In genomic region chr15:64813075-64813474, GRCh38 we compare ENCODE assay signal across 11 cellular contexts. TPM values are rescaled to one million over a fixed set of nuclear protein-coding genes. Genes with fewer than 3 reads are reported as not detected.
DNase-seq lines count a peak whose midpoint lies in the region; ATAC-seq and TF ChIP-seq lines count a peak whose summit lies in the region.
"Had no signal": no experiment of that assay in that cellular context is flagged by ENCODE, and none has a peak within 500 bp of the region (broad histone marks: within the 10 kb centered on the region; RNA-seq: fewer than 3 reads in every experiment).

No MANE protein-coding gene starts in this region.

- no peaks in the 10 kb centered on the region for H3K27me3 ChIP-seq in Loucy (ENCODE audit: insufficient read depth, low read length, poor library complexity, severe bottlenecking)

- H3K27ac Mint-ChIP-seq in type B pancreatic cell: peak overlapping the region; percentile 3
- H3K27ac Mint-ChIP-seq: activated CD4-positive, alpha-beta T cell treated with anti-CD3 and anti-CD28 coated beads for 36 hours had no signal

- peaks cover 3% of the 10 kb centered on the region for H3K27me3 Mint-ChIP-seq in type B pancreatic cell

- no peak overlapping the region for H3K4me3 Mint-ChIP-seq in type B pancreatic cell
- H3K4me3 Mint-ChIP-seq: activated CD4-positive, alpha-beta T cell treated with anti-CD3 and anti-CD28 coated beads for 36 hours; neural crest cell had no signal

- H3K4me1 Mint-ChIP-seq in type B pancreatic cell (ENCODE audit: unreplicated experiment): peaks cover 35% of the 10 kb centered on the region
- H3K4me1 Mint-ChIP-seq: activated CD4-positive, alpha-beta T cell treated with anti-CD3 and anti-CD28 coated beads for 36 hours had no signal

- H3K9me3 ChIP-seq in Loucy (ENCODE audit: insufficient read depth, low read depth, low read length): no peaks in the 10 kb centered on the region

- H3K9ac ChIP-seq in Loucy (ENCODE audit: low read depth, low read length, poor library complexity, severe bottlenecking): no peak overlapping the region

- peaks cover 3% of the 10 kb centered on the region for H3K36me3 Mint-ChIP-seq in type B pancreatic cell

- no peaks in the 10 kb centered on the region; the same call in 1 of the 2 replicates for H3K36me3 ChIP-seq in Loucy (ENCODE audit: insufficient read depth, low read length)

- no peak overlapping the region for H2AFZ ChIP-seq in Loucy (ENCODE audit: low read length)

- peak overlapping the region; percentile 23 for H3K4me2 ChIP-seq in Loucy (ENCODE audit: low read depth, low read length, poor library complexity, severe bottlenecking)

- H3K4me1 ChIP-seq in Loucy (ENCODE audit: insufficient read depth, low read length, poor library complexity, severe bottlenecking): peaks cover 12% of the 10 kb centered on the region

- H3K4me3 ChIP-seq in Loucy (ENCODE audit: low read length, poor library complexity, severe bottlenecking) (no peak overlapping the region), choroid plexus epithelial cell (ENCODE audit: low read depth, low read length) (no peak overlapping the region)

- H3K79me2 ChIP-seq in Loucy (ENCODE audit: insufficient read depth, low read length): no peaks in the 10 kb centered on the region

- H3K9me3 Mint-ChIP-seq in type B pancreatic cell: no peaks in the 10 kb centered on the region
- H3K9me3 Mint-ChIP-seq: neural crest cell had no signal

- H4K20me1 ChIP-seq in Loucy (ENCODE audit: insufficient read depth, low read length, poor library complexity, severe bottlenecking): no peaks in the 10 kb centered on the region

- TF ChIP-seq CTCF in Loucy (conservative IDR thresholded peaks at IDR 0.05; ENCODE audit: low read length) (no peak), choroid plexus epithelial cell (conservative IDR thresholded peaks at IDR 0.05; ENCODE audit: low read depth, low read length) (no peak), type B pancreatic cell (conservative IDR thresholded peaks at IDR 0.05) (no peak)

- DNase-seq in SHP77 (lab: John Stamatoyannopoulos, UW): peak; percentile 64 to 69
- no peak for DNase-seq in SHP77 treated with DMSO at 0.1 percent for 48 hours (lab: John Stamatoyannopoulos, UW)
- DNase-seq in choroid plexus epithelial cell (ENCODE audit: low read depth): peak; percentile 51
- no peak for DNase-seq in type B pancreatic cell (ENCODE audit: extremely low spot score, unreplicated experiment)
- DNase-seq in NOMO-1 (lab: John Stamatoyannopoulos, UW; ENCODE audit: unreplicated experiment in 2 of 2): no peak
- no peak for DNase-seq in NCI-H1048 (lab: John Stamatoyannopoulos, UW)
- DNase-seq: activated CD4-positive, alpha-beta T cell treated with anti-CD3 and anti-CD28 coated beads for 36 hours; aorta had no signal

- H3K9me2 ChIP-seq in Loucy (replicated peaks; ENCODE audit: low read depth, low read length): no peaks in the 10 kb centered on the region

- no peak for ATAC-seq in GM21528 (IDR thresholded peaks at IDR 0.05; ENCODE audit: low FRiP score, unreplicated experiment)
- ATAC-seq: activated CD4-positive, alpha-beta T cell treated with anti-CD3 and anti-CD28 coated beads for 36 hours had no signal

- H3F3A ChIP-seq in Loucy (ENCODE audit: low read depth): peaks cover 2% of the 10 kb centered on the region; the same call in 1 of the 2 replicates

RNA-seq across cellular contexts. Expression of gene PIF1, which starts 12.4 kb away (rescaled TPM):
- 8.0 and 30.5 TPM in 2 replicates for total RNA-seq in type B pancreatic cell (ENCODE audit: low replicate concordance)

RNA-seq across cellular contexts. Expression of gene PLEKHO2, which starts 28.6 kb away (rescaled TPM):
- total RNA-seq in type B pancreatic cell (ENCODE audit: low replicate concordance): 10.1 and 11.2 TPM in 2 replicates

RNA-seq across cellular contexts. Expression of gene RBPMS2, which starts 37.7 kb away (rescaled TPM):
- total RNA-seq in type B pancreatic cell (ENCODE audit: low replicate concordance): 6.4 and 19.7 TPM in 2 replicates
- total RNA-seq: activated CD4-positive, alpha-beta T cell treated with anti-CD3 and anti-CD28 coated beads for 36 hours had no signal

Comparison
In these comparisons a context has a peak if more than half of its experiments do, and no peak if none do; other contexts are left out.
1. DNase-seq: peak in SHP77 (2 of 2) and choroid plexus epithelial cell (single experiment); none in SHP77 treated with DMSO at 0.1 percent for 48 hours (single experiment), type B pancreatic cell (single experiment), NOMO-1 (0 of 2) and NCI-H1048 (single experiment).